23 cellular contexts compared by ENCODE assay signal in the genomic region with DNA sequence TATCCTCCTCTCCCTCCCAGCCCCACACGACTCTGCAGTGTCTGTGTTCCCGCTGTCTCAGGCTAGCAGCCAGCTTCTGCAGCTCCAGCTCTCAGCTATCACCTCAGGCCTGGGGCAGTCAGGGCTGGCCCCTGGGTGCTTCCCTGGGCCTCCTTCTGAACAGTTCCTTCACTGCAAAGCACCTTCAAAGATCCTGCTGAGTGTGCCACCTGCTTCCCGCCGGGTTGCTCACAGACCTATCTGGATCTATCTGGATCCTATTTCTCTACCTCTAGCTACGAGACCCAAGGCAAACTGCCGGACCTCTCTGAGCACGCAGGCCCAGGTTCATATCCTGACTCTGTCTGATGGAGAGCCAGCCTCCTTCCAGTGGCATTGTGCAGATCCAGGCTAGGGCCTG. TPM values are rescaled to one million over a fixed set of nuclear protein-coding genes. Genes with fewer than 3 reads are reported as not detected.
A peak's percentile ranks its signal among the peaks of the same experiment; 100 is the strongest.
DNase-seq lines count a peak whose midpoint lies in the region; ATAC-seq, FAIRE-seq and TF ChIP-seq lines count a peak whose summit lies in the region.
"Had no signal": no experiment of that assay in that cellular context is flagged by ENCODE, and none has a peak within 500 bp of the region (broad histone marks: within the 10 kb centered on the region; RNA-seq: fewer than 3 reads in every experiment).

No MANE protein-coding gene starts in this region.

- FAIRE-seq in kidney (lab: Jason Lieb, UNC) (no peak), pancreas (lab: Jason Lieb, UNC) (no peak)
- FAIRE-seq: D721Med, GM12892, GM18507, H54 had no signal

- H3K9ac ChIP-seq in kidney (ENCODE audit: low read length in 2 of 2) (no peak overlapping the region), smooth muscle cell (ENCODE audit: low read depth) (no peak overlapping the region)
- H3K9ac ChIP-seq: BLaER1, KMS-11 had no signal

- H3K36me3 ChIP-seq in Caco-2 (ENCODE audit: control insufficient read depth, insufficient read depth, low read length) = no peaks in the 10 kb centered on the region
- no peaks in the 10 kb centered on the region for H3K36me3 ChIP-seq in kidney (ENCODE audit: control insufficient read depth in 1 of 2, insufficient read depth in 2 of 2, low read length in 2 of 2)
- no peaks in the 10 kb centered on the region for H3K36me3 ChIP-seq in smooth muscle cell (ENCODE audit: low read depth)
- H3K36me3 ChIP-seq in pancreas = no peaks in the 10 kb centered on the region
- H3K36me3 ChIP-seq: BLaER1, SJCRH30 had no signal

- no peaks in the 10 kb centered on the region for H3F3A ChIP-seq in smooth muscle cell (ENCODE audit: low read depth)

- POLR2A ChIA-PET in Caco-2 (lab: Charles Lee) (no interaction called here), MCF 10A (lab: Yijun Ruan, JAX) (interaction anchor here (0.5 kb wide), 1 partner anchor 28 kb away, joined by 3 read pairs; no protein-coding TSS in a partner anchor)

- H3K27me3 Mint-ChIP-seq in Caco-2 (ENCODE audit: insufficient read depth, unreplicated experiment) (no peaks in the 10 kb centered on the region), MCF 10A (ENCODE audit: insufficient read depth, unreplicated experiment) (peaks cover 11% of the 10 kb centered on the region)

- DNase-seq in Caco-2 = no peak
- peak; percentile 67 for DNase-seq in SK-N-DZ (ENCODE audit: low spot score)
- DNase-seq in kidney = peak; percentile 40
- DNase-seq in smooth muscle cell (lab: John Stamatoyannopoulos, UW; ENCODE audit: unreplicated experiment) = no peak
- DNase-seq in NCI-H526 (lab: John Stamatoyannopoulos, UW) = no peak
- no peak for DNase-seq in pancreas
- DNase-seq in MCF 10A (ENCODE audit: unreplicated experiment) = no peak
- DNase-seq: CD8-positive, alpha-beta T cell; HFFc6; NCI-H1417; NCI-H187 treated with DMSO at 0.1 percent for 48 hours; NCI-H2227 treated with DMSO at 0.1 percent for 48 hours; NCI-H510A treated with DMSO at 0.1 percent for 48 hours; PC-9; SJCRH30 had no signal

- CTCF ChIA-PET in Caco-2 (lab: Charles Lee) (no interaction called here), MCF 10A (lab: Yijun Ruan, JAX) (interaction anchor here (0.6 kb wide), 1 partner anchor 9 kb away, joined by 3 read pairs; no protein-coding TSS in a partner anchor)

- H3K27ac ChIP-seq in kidney (ENCODE audit: low read depth in 2 of 2, low read length in 2 of 2) (no peak overlapping the region), smooth muscle cell (ENCODE audit: low read depth) (no peak overlapping the region), pancreas (no peak overlapping the region)
- H3K27ac ChIP-seq: BLaER1, KMS-11, PC-9, SJCRH30 had no signal

- no peaks in the 10 kb centered on the region for H3K79me2 ChIP-seq in smooth muscle cell (ENCODE audit: low read depth)

- TF ChIP-seq CTCF in Caco-2 (IDR thresholded peaks at IDR 0.05; ENCODE audit: insufficient read depth in 1 of 2, low read depth in 1 of 2, low read length in 1 of 2, severe bottlenecking in 1 of 2, unreplicated experiment in 1 of 2) (no peak), kidney (IDR thresholded peaks at IDR 0.05; ENCODE audit: borderline replicate concordance, extremely low read depth, insufficient read depth) (no peak), smooth muscle cell (IDR thresholded peaks at IDR 0.05; ENCODE audit: borderline replicate concordance, insufficient read depth, poor library complexity, severe bottlenecking) (no peak), pancreas (IDR thresholded peaks at IDR 0.05) (no peak), MCF 10A (IDR thresholded peaks at IDR 0.05; ENCODE audit: unreplicated experiment) (no peak)

- H3K27ac Mint-ChIP-seq in Caco-2 (ENCODE audit: unreplicated experiment) (peak overlapping the region; percentile 83), MCF 10A (ENCODE audit: low read depth, unreplicated experiment) (no peak overlapping the region)
- H3K27ac Mint-ChIP-seq: CD8-positive, alpha-beta T cell; HFFc6 had no signal

- intact Hi-C loops in Caco-2 (cut with micrococcal nuclease; ENCODE audit: unreplicated experiment) = loop anchor here (2.0 kb wide), 1 partner anchor 25 kb away; no protein-coding TSS in a partner anchor
- intact Hi-C loops in kidney (cut with DNase I) = no loop called here
- intact Hi-C loops in pancreas (cut with DNase I) = no loop called here
- intact Hi-C loops in MCF 10A (cut with micrococcal nuclease) = no loop called here

- H3K9me3 Mint-ChIP-seq in Caco-2 (ENCODE audit: unreplicated experiment) (no peaks in the 10 kb centered on the region), MCF 10A (ENCODE audit: unreplicated experiment) (no peaks in the 10 kb centered on the region)
- H3K9me3 Mint-ChIP-seq: CD8-positive, alpha-beta T cell; HFFc6 had no signal

- H3K4me1 ChIP-seq in Caco-2 = peaks cover 49% of the 10 kb centered on the region
- H3K4me1 ChIP-seq in kidney (ENCODE audit: control insufficient read depth in 1 of 2, insufficient read depth in 1 of 2, low read depth in 1 of 2, low read length in 2 of 2) = no peaks in the 10 kb centered on the region
- no peaks in the 10 kb centered on the region for H3K4me1 ChIP-seq in smooth muscle cell (ENCODE audit: low read depth)
- peaks cover 0 to 3% (median 0%) of the 10 kb centered on the region in 3 donors for H3K4me1 ChIP-seq in pancreas
- H3K4me1 ChIP-seq: BLaER1, SJCRH30 had no signal

- no peaks in the 10 kb centered on the region for H3K36me3 Mint-ChIP-seq in Caco-2 (ENCODE audit: insufficient read depth, unreplicated experiment)
- no peaks in the 10 kb centered on the region for H3K36me3 Mint-ChIP-seq in MCF 10A (ENCODE audit: insufficient read depth, unreplicated experiment)
- H3K36me3 Mint-ChIP-seq: CD8-positive, alpha-beta T cell had no signal

- H3K4me3 Mint-ChIP-seq in Caco-2 (ENCODE audit: unreplicated experiment) (no peak overlapping the region), MCF 10A (ENCODE audit: unreplicated experiment) (no peak overlapping the region)
- H3K4me3 Mint-ChIP-seq: CD8-positive, alpha-beta T cell; HFFc6 had no signal

- BruUV-seq in Caco-2 (replicated peaks; lab: Mats Ljungman, UMichigan) (no TSS peak), MCF 10A (replicated peaks; lab: Mats Ljungman, UMichigan) (no TSS peak)

- H3K9me3 ChIP-seq in Caco-2 (no peaks in the 10 kb centered on the region), kidney (ENCODE audit: control insufficient read depth in 1 of 2, low read length in 2 of 2) (no peaks in the 10 kb centered on the region), smooth muscle cell (replicated peaks; ENCODE audit: low read depth) (no peaks in the 10 kb centered on the region), pancreas (no peaks in the 10 kb centered on the region)
- H3K9me3 ChIP-seq: BLaER1, SJCRH30 had no signal

- peaks cover 23% of the 10 kb centered on the region for H3K4me1 Mint-ChIP-seq in Caco-2 (ENCODE audit: low read depth, unreplicated experiment)
- no peaks in the 10 kb centered on the region for H3K4me1 Mint-ChIP-seq in MCF 10A (ENCODE audit: insufficient read depth, unreplicated experiment)

- H3K4me3 ChIP-seq in Caco-2 (ENCODE audit: low read depth, low read length) = no peak overlapping the region
- H3K4me3 ChIP-seq in kidney (ENCODE audit: low read length in 2 of 2) = no peak overlapping the region
- H3K4me3 ChIP-seq in smooth muscle cell = no peak overlapping the region
- H3K4me3 ChIP-seq in pancreas = no peak overlapping the region
- H3K4me3 ChIP-seq: BLaER1, PC-9, SJCRH30 had no signal

- H2AFZ ChIP-seq in smooth muscle cell (ENCODE audit: low read depth) = no peak overlapping the region
- H2AFZ ChIP-seq: PC-9 had no signal

- H3K4me2 ChIP-seq in smooth muscle cell = peak overlapping the region; percentile 30
- H3K4me2 ChIP-seq: BLaER1, KMS-11 had no signal

- H3K27me3 ChIP-seq in Caco-2 (replicated peaks; ENCODE audit: control insufficient read depth, insufficient read depth, low read length) (no peaks in the 10 kb centered on the region), smooth muscle cell (ENCODE audit: low read depth) (no peaks in the 10 kb centered on the region), pancreas (no peaks in the 10 kb centered on the region)
- H3K27me3 ChIP-seq: BLaER1 had no signal

- no peaks in the 10 kb centered on the region for H4K20me1 ChIP-seq in smooth muscle cell (ENCODE audit: low read depth)
- H4K20me1 ChIP-seq: BLaER1 had no signal

- no peak for ATAC-seq in pancreas
- ATAC-seq: CD8-positive, alpha-beta T cell had no signal

- 79% methylated on average over 7 of the region's 7 CpGs for WGBS in smooth muscle cell (ENCODE audit: low lambda C conversion rate)
- 86% methylated on average over 7 of the region's 7 CpGs for WGBS in pancreas, 2 donors

RNA-seq across cellular contexts. Expression of gene CIB4, which starts 9.4 kb away (rescaled TPM):
- not detected in 2 replicates for total RNA-seq in Caco-2 (2022)
- polyA plus RNA-seq in SK-N-DZ (2014; cell fraction: cytosol; rRNA removed) = not detected in 2 replicates
- not detected in 2 replicates for polyA plus RNA-seq in SK-N-DZ (2014; cell fraction: nucleus; rRNA removed)
- not detected for total RNA-seq in kidney
- polyA plus RNA-seq in kidney (ENCODE audit: insufficient read depth, low read depth, low replicate concordance) = not detected
- not detected in 2 replicates for total RNA-seq in smooth muscle cell
- not detected in 2 replicates for polyA plus RNA-seq in smooth muscle cell
- under 1 TPM in 4 of 6 donors, not detected in 2; 0.19 to 0.62 (median 0.41) TPM for total RNA-seq in pancreas
- under 1 TPM in 1 of 2 donors, not detected in 1; 0.23 TPM for polyA plus RNA-seq in pancreas
- not detected in 2 replicates for total RNA-seq in MCF 10A (2022)
- total RNA-seq: A673; CD8-positive, alpha-beta T cell; HFFc6; HT-29; PC-9; SJCRH30 had no signal

Comparison
In these comparisons a context has a peak if more than half of its experiments do, and no peak if none do; other contexts are left out.
1. DNase-seq: peak in SK-N-DZ (single experiment) and kidney (single experiment); none in Caco-2 (0 of 2), smooth muscle cell (single experiment), NCI-H526 (0 of 2), pancreas (0 of 6) and MCF 10A (single experiment).